Comparison of ENCODE assay signal across 32 cellular contexts in genomic region chr2:221962186-221962585, GRCh38.
"Had no signal": no experiment of that assay in that cellular context is flagged by ENCODE, and none has a peak within 500 bp of the region (broad histone marks: within the 10 kb centered on the region; RNA-seq: fewer than 3 reads in every experiment).

No MANE protein-coding gene starts in this region.

- H3K27ac ChIP-seq: brain microvascular endothelial cell, esophagus muscularis mucosa, foreskin keratinocyte, gastrocnemius medialis, WERI-Rb-1 had no signal

- H3K27ac Mint-ChIP-seq: activated B cell treated with CpG ODN at 0.5 μM for 24 hours; activated CD8-positive, alpha-beta T cell treated with anti-CD3 and anti-CD28 coated beads for 36 hours; activated naive CD8-positive, alpha-beta T cell; activated T-helper 17 cell treated with anti-CD3 and anti-CD28 coated beads, Interleukin-2, amount 50 U/mL, for 72 hours; effector memory CD8-positive, alpha-beta T cell; T-helper 17 cell; T-helper 2 cell treated with Interferon-gamma antibody and Interleukin-4, amounts not matched to agents 5 μg/mL and 100 μg/mL, for 36 hours had no signal

- H3K27me3 ChIP-seq: brain microvascular endothelial cell, esophagus muscularis mucosa, gastrocnemius medialis had no signal

- H3K36me3 Mint-ChIP-seq: activated naive CD8-positive, alpha-beta T cell had no signal

- H3K4me3 Mint-ChIP-seq: activated B cell treated with CpG ODN at 0.5 μM for 24 hours; activated CD8-positive, alpha-beta T cell treated with anti-CD3 and anti-CD28 coated beads for 36 hours; activated naive CD8-positive, alpha-beta T cell; activated T-cell treated with anti-CD3 and anti-CD28 coated beads, Interleukin-2, amount 50 U/mL, for 4 hours; activated T-helper 17 cell treated with anti-CD3 and anti-CD28 coated beads, Interleukin-2, amount 50 U/mL, for 72 hours; effector memory CD8-positive, alpha-beta T cell; T-helper 17 cell; T-helper 2 cell treated with Interferon-gamma antibody and Interleukin-4, amounts not matched to agents 5 μg/mL and 100 μg/mL, for 36 hours had no signal

- DNase-seq: activated B cell treated with CpG ODN at 0.5 μM for 24 hours; activated CD4-positive, alpha-beta T cell treated with anti-CD3 and anti-CD28 coated beads for 48 hours; activated CD4-positive, alpha-beta T cell treated with anti-CD3 and anti-CD28 coated beads, Interleukin-2, amount 50 U/mL, for 1 hour; activated CD4-positive, alpha-beta T cell treated with anti-CD3 and anti-CD28 coated beads, Interleukin-2, amount 50 U/mL, for 48 hours; activated CD8-positive, alpha-beta memory T cell treated with anti-CD3 and anti-CD28 coated beads for 24 hours; activated CD8-positive, alpha-beta T cell treated with anti-CD3 and anti-CD28 coated beads for 36 hours; activated effector memory CD4-positive, alpha-beta T cell treated with Interleukin-2 at 50 U/mL for 16 hours; activated gamma-delta T cell treated with Interleukin-2 at 50 U/mL for 16 hours; activated naive CD4-positive, alpha-beta T cell treated with anti-CD3 and anti-CD28 coated beads, Interleukin-2, amount 50 U/mL, for 16 hours; activated naive CD4-positive, alpha-beta T cell treated with Interleukin-2 at 50 U/mL for 16 hours; activated T-cell treated with anti-CD3 and anti-CD28 coated beads, Interleukin-2, amount 50 U/mL, for 4 hours; amniotic stem cell; anterior cingulate cortex; brain microvascular endothelial cell; caudate nucleus; cortex of kidney; dermis blood vessel endothelial cell; effector CD4-positive, alpha-beta T cell; effector memory CD8-positive, alpha-beta T cell; erythroblast; foreskin keratinocyte; gastrocnemius medialis; glutamatergic neuron; T-helper 1 cell; T-helper 17 cell; T1000; WERI-Rb-1 had no signal

- H3K27me3 Mint-ChIP-seq: activated B cell treated with CpG ODN at 0.5 μM for 24 hours; activated naive CD8-positive, alpha-beta T cell; effector memory CD8-positive, alpha-beta T cell had no signal

- H3K4me1 Mint-ChIP-seq: activated B cell treated with CpG ODN at 0.5 μM for 24 hours; activated T-helper 17 cell treated with anti-CD3 and anti-CD28 coated beads, Interleukin-2, amount 50 U/mL, for 72 hours; T-helper 17 cell had no signal

- ATAC-seq: activated CD4-positive, CD25-positive, alpha-beta regulatory T cell treated with anti-CD3 and anti-CD28 coated beads, Interleukin-2, amount 50 U/mL, for 24 hours; activated CD8-positive, alpha-beta T cell treated with anti-CD3 and anti-CD28 coated beads for 36 hours; activated T-cell treated with anti-CD3 and anti-CD28 coated beads, Interleukin-2, amount 50 U/mL, for 4 hours; activated T-helper 17 cell treated with anti-CD3 and anti-CD28 coated beads, Interleukin-2, amount 50 U/mL, for 72 hours; effector memory CD8-positive, alpha-beta T cell; foreskin keratinocyte; gastrocnemius medialis; T-helper 17 cell had no signal

- H3K9me3 ChIP-seq: esophagus muscularis mucosa, gastrocnemius medialis had no signal

- H3K9me3 Mint-ChIP-seq: activated B cell treated with CpG ODN at 0.5 μM for 24 hours; activated CD8-positive, alpha-beta T cell treated with anti-CD3 and anti-CD28 coated beads for 36 hours; activated T-cell treated with anti-CD3 and anti-CD28 coated beads, Interleukin-2, amount 50 U/mL, for 4 hours; T-helper 2 cell treated with Interferon-gamma antibody and Interleukin-4, amounts not matched to agents 5 μg/mL and 100 μg/mL, for 36 hours had no signal

- H3K36me3 ChIP-seq: brain microvascular endothelial cell, esophagus muscularis mucosa, gastrocnemius medialis, WERI-Rb-1 had no signal

- H3K4me3 ChIP-seq: esophagus muscularis mucosa, gastrocnemius medialis had no signal

- H3K4me1 ChIP-seq: foreskin keratinocyte, gastrocnemius medialis had no signal
